ENCODE assay signal across 8 cellular contexts in genomic region chr16:30407794-30408534, GRCh38.
DNase-seq lines count a peak whose midpoint lies in the region; ATAC-seq lines count a peak whose summit lies in the region.

No MANE protein-coding gene starts in this region.

- peak overlapping the region; percentile 82 for H3K27ac Mint-ChIP-seq in activated naive CD8-positive, alpha-beta T cell treated with anti-CD3 and anti-CD28 coated beads, Interleukin-2, amount 50 U/mL, for 24 hours
- peak overlapping the region; percentile 94 for H3K27ac Mint-ChIP-seq in stimulated activated naive B cell treated with anti-CD40 and anti-IgM and Interleukin-4, amounts not matched to agents 10 μg/mL and 1 μg/mL and 100 μg/mL, for 72 hours

- no peaks in the 10 kb centered on the region for H3K27me3 Mint-ChIP-seq in activated naive CD8-positive, alpha-beta T cell treated with anti-CD3 and anti-CD28 coated beads, Interleukin-2, amount 50 U/mL, for 24 hours
- no peaks in the 10 kb centered on the region for H3K27me3 Mint-ChIP-seq in stimulated activated naive B cell treated with anti-CD40 and anti-IgM and Interleukin-4, amounts not matched to agents 10 μg/mL and 1 μg/mL and 100 μg/mL, for 72 hours

- peaks cover 7% of the 10 kb centered on the region; the same call in 1 of the 2 replicates for H3K36me3 ChIP-seq in iPS DF 6.9 (ENCODE audit: control insufficient read depth, insufficient read depth, low read length)

- no peak overlapping the region for H3K27ac ChIP-seq in iPS DF 6.9 (ENCODE audit: low read length)

- no peaks in the 10 kb centered on the region for H3K27me3 ChIP-seq in iPS DF 6.9 (ENCODE audit: control insufficient read depth, insufficient read depth, low read length)

- H3K9me3 Mint-ChIP-seq in activated naive CD8-positive, alpha-beta T cell treated with anti-CD3 and anti-CD28 coated beads, Interleukin-2, amount 50 U/mL, for 24 hours, result no peaks in the 10 kb centered on the region
- H3K9me3 Mint-ChIP-seq in stimulated activated naive B cell treated with anti-CD40 and anti-IgM and Interleukin-4, amounts not matched to agents 10 μg/mL and 1 μg/mL and 100 μg/mL, for 72 hours, result no peaks in the 10 kb centered on the region

- peaks cover 37% of the 10 kb centered on the region for H3K4me1 Mint-ChIP-seq in activated naive CD8-positive, alpha-beta T cell treated with anti-CD3 and anti-CD28 coated beads, Interleukin-2, amount 50 U/mL, for 24 hours
- H3K4me1 Mint-ChIP-seq in stimulated activated naive B cell treated with anti-CD40 and anti-IgM and Interleukin-4, amounts not matched to agents 10 μg/mL and 1 μg/mL and 100 μg/mL, for 72 hours, result peaks cover 28 to 35% of the 10 kb centered on the region in 2 donors

- H3K4me3 Mint-ChIP-seq in activated naive CD8-positive, alpha-beta T cell treated with anti-CD3 and anti-CD28 coated beads, Interleukin-2, amount 50 U/mL, for 24 hours, result peak overlapping the region; percentile 78
- H3K4me3 Mint-ChIP-seq in stimulated activated naive B cell treated with anti-CD40 and anti-IgM and Interleukin-4, amounts not matched to agents 10 μg/mL and 1 μg/mL and 100 μg/mL, for 72 hours, result peak overlapping the region; percentile 91 to 99

- H3K36me3 Mint-ChIP-seq in activated naive CD8-positive, alpha-beta T cell treated with anti-CD3 and anti-CD28 coated beads, Interleukin-2, amount 50 U/mL, for 24 hours (ENCODE audit: low read depth), result peaks cover 12% of the 10 kb centered on the region
- H3K36me3 Mint-ChIP-seq in stimulated activated naive B cell treated with anti-CD40 and anti-IgM and Interleukin-4, amounts not matched to agents 10 μg/mL and 1 μg/mL and 100 μg/mL, for 72 hours, result peaks cover 10 to 12% of the 10 kb centered on the region in 2 donors

- H3K4me3 ChIP-seq in iPS DF 6.9 (ENCODE audit: low read length), result peak overlapping the region; percentile 76

- H3K4me1 ChIP-seq in iPS DF 6.9 (ENCODE audit: control insufficient read depth, insufficient read depth, low read length), result 0 out of 2 replicates have a peak, but pooled peaks cover 5% of the 10 kb centered on the region

- no peaks in the 10 kb centered on the region for H3K9me3 ChIP-seq in iPS DF 6.9 (ENCODE audit: control insufficient read depth, insufficient read depth, low read length)

- ATAC-seq in GM21717 (IDR thresholded peaks at IDR 0.05; ENCODE audit: unreplicated experiment) (peak; percentile 11), HG02571 (IDR thresholded peaks at IDR 0.05; ENCODE audit: unreplicated experiment) (no peak)
- ATAC-seq in activated naive CD8-positive, alpha-beta T cell treated with anti-CD3 and anti-CD28 coated beads, Interleukin-2, amount 50 U/mL, for 24 hours, result no peak
- ATAC-seq in stimulated activated naive B cell treated with anti-CD40 and anti-IgM and Interleukin-4, amounts not matched to agents 10 μg/mL and 1 μg/mL and 100 μg/mL, for 72 hours (replicated peaks), result no peak

- WGBS in iPS DF 6.9 (ENCODE audit: insufficient coverage, insufficient read length), result no CpG with 5 or more reads among the region's 20 CpGs

- DNase-seq in AG20443 (ENCODE audit: low spot score), result peak; percentile 76
- DNase-seq in activated naive CD8-positive, alpha-beta T cell treated with anti-CD3 and anti-CD28 coated beads, Interleukin-2, amount 50 U/mL, for 24 hours, result no peak
- DNase-seq in iPS DF 6.9 (ENCODE audit: low read depth, low spot score), result no peak
- DNase-seq in stimulated activated naive B cell treated with anti-CD40 and anti-IgM and Interleukin-4, amounts not matched to agents 10 μg/mL and 1 μg/mL and 100 μg/mL, for 72 hours, result no peak
- DNase-seq in NCI-H748 (lab: John Stamatoyannopoulos, UW; ENCODE audit: unreplicated experiment), result no peak
- no peak for DNase-seq in DMS79 treated with DMSO at 0.1 percent for 48 hours (lab: John Stamatoyannopoulos, UW)
